ENCODE assay signal across 24 cellular contexts in the genomic region with DNA sequence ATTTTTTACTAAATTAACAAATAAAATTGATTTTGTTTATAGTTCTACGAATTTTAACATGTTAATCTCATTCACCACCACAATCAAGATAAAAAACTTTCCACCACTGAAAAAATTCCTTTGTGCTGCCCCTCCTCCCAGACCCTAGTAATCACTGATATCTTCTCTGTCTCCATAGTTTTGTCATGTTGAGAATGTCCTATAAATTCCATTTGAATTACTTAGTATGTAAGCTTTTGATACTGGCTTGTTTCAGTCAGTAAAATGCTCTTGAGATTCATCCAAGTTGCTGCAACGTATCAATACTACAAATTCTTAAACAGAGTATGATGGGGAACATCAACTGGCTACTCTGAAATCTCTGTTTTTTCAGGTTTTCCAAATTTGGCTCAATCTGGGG.
A peak's percentile ranks its signal among the peaks of the same experiment; 100 is the strongest.
DNase-seq lines count a peak whose midpoint lies in the region; ATAC-seq, FAIRE-seq and TF ChIP-seq lines count a peak whose summit lies in the region.
"Had no signal": no experiment of that assay in that cellular context is flagged by ENCODE, and none has a peak within 500 bp of the region (broad histone marks: within the 10 kb centered on the region; RNA-seq: fewer than 3 reads in every experiment).

No MANE protein-coding gene starts in this region.

- no peaks in the 10 kb centered on the region for H3K79me1 ChIP-seq in IMR-90 (ENCODE audit: low read depth in 1 of 2, low read length in 2 of 2)

- no peaks in the 10 kb centered on the region for H3K36me3 Mint-ChIP-seq in nephron progenitor cell (ENCODE audit: low read depth)

- H2BK120ac ChIP-seq in IMR-90 (ENCODE audit: low read depth, low read length), result no peak overlapping the region

- TF ChIP-seq CTCF in IMR-90 (conservative IDR thresholded peaks at IDR 0.05; ENCODE audit: low read depth, low read length) (no peak), K562 (IDR thresholded peaks at IDR 0.05 in 2 of 3, conservative IDR thresholded peaks at IDR 0.05 in 1 of 3; ENCODE audit: insufficient read depth in 2 of 3, low read depth in 1 of 3, low read length in 3 of 3) (no peak), hepatocyte (IDR thresholded peaks at IDR 0.05; ENCODE audit: poor library complexity) (no peak), nephron progenitor cell (IDR thresholded peaks at IDR 0.05) (no peak), psoas muscle (IDR thresholded peaks at IDR 0.05) (no peak)

- peak; percentile 49 for FAIRE-seq in K562 (lab: Jason Lieb, UNC)
- FAIRE-seq: G401.6, islet of Langerhans had no signal

- H2AK5ac ChIP-seq in IMR-90 (ENCODE audit: low read depth, low read length), result no peak overlapping the region

- no peak overlapping the region for H3K4me2 ChIP-seq in IMR-90 (ENCODE audit: low read depth, low read length)
- no peak overlapping the region for H3K4me2 ChIP-seq in K562 (ENCODE audit: insufficient read depth, low read length)
- H3K4me2 ChIP-seq in hepatocyte, result peak overlapping the region; percentile 47

- no peak overlapping the region for H2BK20ac ChIP-seq in IMR-90 (ENCODE audit: low read depth, low read length)

- no CpG with 5 or more reads among the region's 2 CpGs for WGBS in IMR-90 (ENCODE audit: extremely low coverage in 2 of 2, insufficient read length in 1 of 2), 2 experiments
- 0% methylated on average over 2 of the region's 2 CpGs for WGBS in K562 (ENCODE audit: insufficient coverage, low coverage, missing lambda C conversion rate)
- 58% methylated on average over 2 of the region's 2 CpGs for WGBS in hepatocyte (ENCODE audit: low lambda C conversion rate, missing lambda C conversion rate)
- WGBS in psoas muscle, 3 donors, result 54 to 71% (median 69%) methylated on average over 2 of the region's 2 CpGs

- no peak overlapping the region for H3K56ac ChIP-seq in IMR-90 (ENCODE audit: extremely low read depth, insufficient read depth, low read length)

- in situ Hi-C loops in IMR-90 (cut with MboI; ENCODE audit: low sequenced_read_pairs) (no loop called here), K562 (cut with MboI) (no loop called here)

- ATAC-seq in IMR-90 (ENCODE audit: low read depth), result peak; percentile 53
- no peak for ATAC-seq in K562
- no peak for ATAC-seq in psoas muscle
- no peak for ATAC-seq in GM18907 (IDR thresholded peaks at IDR 0.05; ENCODE audit: unreplicated experiment)
- ATAC-seq: Panc1; sciatic nerve; stimulated activated naive CD8-positive, alpha-beta T cell treated with anti-CD3 and anti-CD28 coated beads, Interleukin-15, amount 100 ng/mL, for 72 hours had no signal

- no peaks in the 10 kb centered on the region for H3K9me2 ChIP-seq in hepatocyte (replicated peaks; ENCODE audit: insufficient read depth)

- no peak overlapping the region for H3K27ac Mint-ChIP-seq in nephron progenitor cell
- H3K27ac Mint-ChIP-seq: activated T-cell treated with anti-CD3 and anti-CD28 coated beads, Interleukin-2, amount 50 U/mL, for 24 hours; stimulated activated naive CD8-positive, alpha-beta T cell treated with anti-CD3 and anti-CD28 coated beads, Interleukin-15, amount 100 ng/mL, for 72 hours had no signal

- H2AK9ac ChIP-seq in IMR-90 (replicated peaks; ENCODE audit: low read depth, low read length, poor library complexity), result no peak overlapping the region

- no peak overlapping the region for H3K4ac ChIP-seq in IMR-90 (ENCODE audit: low read depth, low read length)

- DNase-seq in IMR-90 (peak; percentile 38), K562 (ENCODE audit: extremely low read depth in 1 of 4, low spot score in 3 of 4) (no peak), hepatocyte (ENCODE audit: low spot score) (no peak), UCSD-AML1 (lab: John Stamatoyannopoulos, UW; ENCODE audit: unreplicated experiment) (no peak), nephron progenitor cell (no peak), psoas muscle (no peak)
- DNase-seq: activated CD4-positive, alpha-beta T cell treated with anti-CD3 and anti-CD28 coated beads for 4 hours; activated T-cell treated with anti-CD3 and anti-CD28 coated beads, Interleukin-2, amount 50 U/mL, for 24 hours; CD8-positive, alpha-beta memory T cell; dermis blood vessel endothelial cell; DMS153; GOT3; hypothalamus; NCI-H1048; NCI-H187 treated with DMSO at 0.1 percent for 48 hours; NCI-H526; stimulated activated naive CD8-positive, alpha-beta T cell treated with anti-CD3 and anti-CD28 coated beads, Interleukin-15, amount 100 ng/mL, for 72 hours; thyroid gland had no signal

- peaks cover 34% of the 10 kb centered on the region for H3K4me1 Mint-ChIP-seq in nephron progenitor cell
- H3K4me1 Mint-ChIP-seq: CD8-positive, alpha-beta memory T cell; stimulated activated naive CD8-positive, alpha-beta T cell treated with anti-CD3 and anti-CD28 coated beads, Interleukin-15, amount 100 ng/mL, for 72 hours had no signal

- H3K4me3 Mint-ChIP-seq in nephron progenitor cell, result no peak overlapping the region
- H3K4me3 Mint-ChIP-seq: activated T-cell treated with anti-CD3 and anti-CD28 coated beads, Interleukin-2, amount 50 U/mL, for 24 hours; CD8-positive, alpha-beta memory T cell; stimulated activated naive CD8-positive, alpha-beta T cell treated with anti-CD3 and anti-CD28 coated beads, Interleukin-15, amount 100 ng/mL, for 72 hours had no signal

- no peak overlapping the region for H3K9ac ChIP-seq in IMR-90 (ENCODE audit: low read depth, low read length)
- H3K9ac ChIP-seq in K562 (ENCODE audit: insufficient read depth in 1 of 2, low read depth in 2 of 2, low read length in 2 of 2), result no peak overlapping the region

- H3K14ac ChIP-seq in IMR-90 (replicated peaks; ENCODE audit: low read depth, low read length), result no peak overlapping the region

- H2AFZ ChIP-seq in IMR-90 (replicated peaks; ENCODE audit: low read length, poor library complexity) (no peak overlapping the region), K562 (ENCODE audit: low read depth, low read length) (no peak overlapping the region), hepatocyte (no peak overlapping the region)

- peaks cover 8% of the 10 kb centered on the region for H3K27me3 Mint-ChIP-seq in nephron progenitor cell (ENCODE audit: low read depth, poor library complexity)
- H3K27me3 Mint-ChIP-seq: activated T-cell treated with anti-CD3 and anti-CD28 coated beads, Interleukin-2, amount 50 U/mL, for 24 hours; stimulated activated naive CD8-positive, alpha-beta T cell treated with anti-CD3 and anti-CD28 coated beads, Interleukin-15, amount 100 ng/mL, for 72 hours had no signal

- no peak for TF ChIP-seq RAD21 in IMR-90 (IDR thresholded peaks at IDR 0.05; ENCODE audit: low read length)
- no peak for TF ChIP-seq RAD21 in K562 (CRISPR knock-in tag; conservative IDR thresholded peaks at IDR 0.05 in 1 of 2, IDR thresholded peaks at IDR 0.05 in 1 of 2)

- POLR2A ChIA-PET in IMR-90 (lab: Charles Lee; ENCODE audit: unreplicated experiment), result no interaction called here
- POLR2A ChIA-PET in K562 (lab: Yijun Ruan, JAX), result interaction anchor here (0.7 kb wide), 1 partner anchor 589 kb away, joined by 3 read pairs; no protein-coding TSS in a partner anchor

- no peak overlapping the region for H2BK15ac ChIP-seq in IMR-90 (ENCODE audit: low read depth, low read length)

- no peaks in the 10 kb centered on the region for H3K9me3 Mint-ChIP-seq in nephron progenitor cell
- H3K9me3 Mint-ChIP-seq: activated T-cell treated with anti-CD3 and anti-CD28 coated beads, Interleukin-2, amount 50 U/mL, for 24 hours; CD8-positive, alpha-beta memory T cell; stimulated activated naive CD8-positive, alpha-beta T cell treated with anti-CD3 and anti-CD28 coated beads, Interleukin-15, amount 100 ng/mL, for 72 hours had no signal

- no peaks in the 10 kb centered on the region for H3K79me2 ChIP-seq in K562 (ENCODE audit: control insufficient read depth, insufficient read depth, low read length)
- no peaks in the 10 kb centered on the region for H3K79me2 ChIP-seq in hepatocyte

- H4K20me1 ChIP-seq in IMR-90 (ENCODE audit: insufficient read depth, low read length) (no peaks in the 10 kb centered on the region), K562 (replicated peaks; ENCODE audit: control insufficient read depth, insufficient read depth, low read length) (no peaks in the 10 kb centered on the region), hepatocyte (ENCODE audit: insufficient read depth, poor library complexity, severe bottlenecking) (no peaks in the 10 kb centered on the region)

- TF ChIP-seq EP300 in K562 (IDR thresholded peaks at IDR 0.05; ENCODE audit: low read length), result no peak

- H3K36me3 ChIP-seq in IMR-90 (ENCODE audit: control insufficient read depth, insufficient read depth, low read length), result no peaks in the 10 kb centered on the region
- H3K36me3 ChIP-seq in K562 (ENCODE audit: control insufficient read depth, insufficient read depth, low read length), result no peaks in the 10 kb centered on the region
- no peaks in the 10 kb centered on the region for H3K36me3 ChIP-seq in hepatocyte (replicated peaks; ENCODE audit: insufficient read depth, low read depth)
- no peaks in the 10 kb centered on the region for H3K36me3 ChIP-seq in psoas muscle (ENCODE audit: insufficient read depth in 1 of 2, low read depth in 1 of 2)
- H3K36me3 ChIP-seq: SJSA1, thyroid gland had no signal

- BruUV-seq in IMR-90 (replicated peaks; lab: Mats Ljungman, UMichigan) (no TSS peak), K562 (replicated peaks; lab: Mats Ljungman, UMichigan) (no TSS peak)

- no peak overlapping the region for H3K23ac ChIP-seq in IMR-90 (ENCODE audit: low read depth, low read length)

- no peak overlapping the region for H4K91ac ChIP-seq in IMR-90 (ENCODE audit: insufficient read depth, low read depth, low read length)

- intact Hi-C loops in IMR-90 (cut with micrococcal nuclease) (no loop called here), K562 (cut with micrococcal nuclease) (loop anchor here (10.0 kb wide), 1 partner anchor 744 kb away; no protein-coding TSS in a partner anchor), psoas muscle (cut with DNase I) (no loop called here)

- CTCF ChIA-PET in IMR-90 (lab: Yijun Ruan, JAX) (no interaction called here), K562 (lab: Yijun Ruan, JAX; ENCODE audit: low intra/inter-chr PET ratio) (no interaction called here)

- H3K4me1 ChIP-seq in IMR-90 (ENCODE audit: control insufficient read depth, insufficient read depth, low read length) (peaks cover 8% of the 10 kb centered on the region), K562 (replicated peaks in 1 of 2; ENCODE audit: control insufficient read depth in 2 of 2, insufficient read depth in 2 of 2, low read length in 2 of 2) (no peaks in the 10 kb centered on the region), hepatocyte (ENCODE audit: insufficient read depth) (peaks cover 18% of the 10 kb centered on the region), psoas muscle (no peaks in the 10 kb centered on the region)

- no peak overlapping the region for H2BK5ac ChIP-seq in IMR-90 (ENCODE audit: low read depth, low read length, poor library complexity, severe bottlenecking)

- H3K4me3 ChIP-seq in IMR-90 (ENCODE audit: insufficient read depth, low read depth, low read length) (no peak overlapping the region), K562 (no peak overlapping the region), hepatocyte (no peak overlapping the region), psoas muscle (no peak overlapping the region)
- H3K4me3 ChIP-seq: SJSA1, thyroid gland had no signal

- H3K27ac ChIP-seq in IMR-90 (ENCODE audit: insufficient read depth, low read length) (no peak overlapping the region), K562 (ENCODE audit: extremely low read depth, low read depth, low read length) (no peak overlapping the region), hepatocyte (peak overlapping the region; percentile 60), psoas muscle (no peak overlapping the region)
- H3K27ac ChIP-seq: SJSA1, thyroid gland had no signal

- H3K9me3 ChIP-seq in IMR-90 (ENCODE audit: control insufficient read depth, insufficient read depth, low read length) (no peaks in the 10 kb centered on the region), K562 (replicated peaks; ENCODE audit: control insufficient read depth, insufficient read depth, low read depth, low read length) (no peaks in the 10 kb centered on the region), hepatocyte (ENCODE audit: low read depth) (no peaks in the 10 kb centered on the region), psoas muscle (no peaks in the 10 kb centered on the region)
- H3K9me3 ChIP-seq: SJSA1, thyroid gland had no signal

- dilution Hi-C loops in IMR-90 (cut with HindIII; ENCODE audit: low sequenced_read_pairs, unreplicated experiment), result no loop called here

- H4K5ac ChIP-seq in IMR-90 (ENCODE audit: low read depth, low read length), result no peak overlapping the region

- H3K27me3 ChIP-seq in IMR-90 (ENCODE audit: control insufficient read depth, insufficient read depth, low read length), result no peaks in the 10 kb centered on the region
- peaks cover 0 to 2% of the 10 kb centered on the region in 2 experiments; a peak in 4 of 5 replicates for H3K27me3 ChIP-seq in K562 (ENCODE audit: control insufficient read depth in 2 of 2, insufficient read depth in 2 of 2, low read length in 2 of 2)
- no peaks in the 10 kb centered on the region for H3K27me3 ChIP-seq in hepatocyte
- no peaks in the 10 kb centered on the region for H3K27me3 ChIP-seq in psoas muscle (ENCODE audit: insufficient read depth in 3 of 3, low read length in 2 of 3)
- H3K27me3 ChIP-seq: SJSA1, thyroid gland had no signal

- no peak overlapping the region; the same call in 1 of the 2 replicates for H3K18ac ChIP-seq in IMR-90 (ENCODE audit: low read depth, low read length)

- H3K9me1 ChIP-seq in IMR-90 (ENCODE audit: insufficient read depth, low read length) (peaks cover 6% of the 10 kb centered on the region), K562 (ENCODE audit: control insufficient read depth, insufficient read depth, low read length) (no peaks in the 10 kb centered on the region)

- TF ChIP-seq POLR2A in IMR-90 (IDR thresholded peaks at IDR 0.05; ENCODE audit: low read depth, low read length) (no peak), K562 (conservative IDR thresholded peaks at IDR 0.05) (no peak)

- no peak overlapping the region for H4K8ac ChIP-seq in IMR-90 (ENCODE audit: low read depth in 2 of 2, low read length in 2 of 2)
